ENCODE assay signal across 8 cellular contexts in the genomic region with DNA sequence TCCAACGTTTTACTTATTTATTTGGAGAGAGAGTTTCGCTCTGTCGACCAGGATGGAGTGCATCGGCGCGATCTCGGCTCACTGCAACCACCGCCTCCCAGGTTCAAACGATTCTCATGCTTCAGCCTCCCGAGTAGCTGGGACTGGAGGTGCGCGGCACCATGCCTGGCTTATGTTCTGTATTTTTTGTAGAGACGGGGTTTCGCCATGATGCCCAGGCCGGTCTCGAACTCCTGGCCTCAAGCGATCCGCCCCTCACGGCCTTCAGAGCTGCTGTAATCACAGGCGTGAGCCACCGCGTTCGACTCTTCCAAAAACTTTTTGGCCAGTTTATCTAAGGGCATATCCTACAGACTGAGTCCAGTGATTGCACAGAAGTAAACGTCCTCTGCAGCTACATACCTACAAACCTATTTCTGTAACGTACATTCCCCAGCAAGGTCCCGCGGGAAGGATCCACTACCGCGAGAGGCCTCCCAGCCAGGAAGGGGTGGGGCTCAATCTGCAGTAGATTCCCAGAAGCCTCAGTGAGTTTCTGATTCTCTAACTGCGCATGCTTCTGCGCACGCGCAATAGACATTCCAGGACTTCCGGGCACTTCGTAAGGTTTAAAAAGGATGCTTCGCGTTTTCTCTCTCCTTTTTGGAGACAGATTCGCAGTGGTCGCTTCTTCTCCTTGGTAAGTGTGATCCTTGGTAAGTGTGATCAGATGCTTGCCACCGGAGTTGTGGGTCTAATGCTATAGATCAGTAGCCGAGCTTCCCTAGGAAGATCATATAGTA. TPM values are rescaled to one million over a fixed set of nuclear protein-coding genes. Genes with fewer than 3 reads are reported as not detected.
A peak's percentile ranks its signal among the peaks of the same experiment; 100 is the strongest.
DNase-seq lines count a peak whose midpoint lies in the region; TF ChIP-seq lines count a peak whose summit lies in the region.

A gene with protein sequence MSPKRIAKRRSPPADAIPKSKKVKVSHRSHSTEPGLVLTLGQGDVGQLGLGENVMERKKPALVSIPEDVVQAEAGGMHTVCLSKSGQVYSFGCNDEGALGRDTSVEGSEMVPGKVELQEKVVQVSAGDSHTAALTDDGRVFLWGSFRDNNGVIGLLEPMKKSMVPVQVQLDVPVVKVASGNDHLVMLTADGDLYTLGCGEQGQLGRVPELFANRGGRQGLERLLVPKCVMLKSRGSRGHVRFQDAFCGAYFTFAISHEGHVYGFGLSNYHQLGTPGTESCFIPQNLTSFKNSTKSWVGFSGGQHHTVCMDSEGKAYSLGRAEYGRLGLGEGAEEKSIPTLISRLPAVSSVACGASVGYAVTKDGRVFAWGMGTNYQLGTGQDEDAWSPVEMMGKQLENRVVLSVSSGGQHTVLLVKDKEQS (plus strand): TSS at position 638 of the 782 bp plus-strand sequence. CDS start 23,824 bp downstream, outside the sequence.

- no peak for TF ChIP-seq CTCF in neural cell (IDR thresholded peaks at IDR 0.05; ENCODE audit: poor library complexity, severe bottlenecking)
- TF ChIP-seq CTCF in stomach (IDR thresholded peaks at IDR 0.05), result no peak

- H3K4me3 ChIP-seq in H7 (ENCODE audit: insufficient read depth, low read depth, low read length) (peak within 1 kb of the TSS; percentile 76), MG63 (peak within 1 kb of the TSS; percentile 96), neural cell (ENCODE audit: low read length) (peak within 1 kb of the TSS; percentile 85), stomach (peak within 1 kb of the TSS; percentile 72 to 90 (median 76))

- H4K20me1 ChIP-seq in neural cell (ENCODE audit: insufficient read depth), result no peaks in the 10 kb centered on the region

- intact Hi-C loops in stomach (cut with DNase I; ENCODE audit: low total_unique reads), result loop anchor here (10.0 kb wide), 1 partner anchor 141 kb away; a partner anchor contains a TSS

- H3K9ac ChIP-seq in neural cell (ENCODE audit: low read length), result peak within 1 kb of the TSS; percentile 77

- TF ChIP-seq EP300 in neural cell (conservative IDR thresholded peaks at IDR 0.05; ENCODE audit: poor library complexity, severe bottlenecking) (peak; percentile 35), stomach (IDR thresholded peaks at IDR 0.05) (no peak)

- TF ChIP-seq RAD21 in neural cell (conservative IDR thresholded peaks at IDR 0.05), result no peak

- H3K27ac ChIP-seq in neural cell (ENCODE audit: low read length) (peak within 1 kb of the TSS; percentile 85), stomach (peak within 1 kb of the TSS; percentile 78 to 93 (median 88))

- peaks cover 30 to 53% (median 42%) of the 10 kb centered on the region in 4 donors for H3K4me1 ChIP-seq in stomach

- peak; percentile 98 for DNase-seq in ELF-1 (ENCODE audit: low read depth, low spot score)
- DNase-seq in H7, result peak; percentile 97
- DNase-seq in MG63, result peak; percentile 97
- DNase-seq in SHP77 treated with DMSO at 0.1 percent for 48 hours (lab: John Stamatoyannopoulos, UW), result peak; percentile 98
- peak; percentile 98 for DNase-seq in activated effector memory CD4-positive, alpha-beta T cell treated with anti-CD3 and anti-CD28 coated beads, Interleukin-2, amount 50 U/mL, for 16 hours
- DNase-seq in fibroblast of the conjunctiva (ENCODE audit: low read depth), result peak; percentile 99
- peak; percentile 97 for DNase-seq in stomach

- H3K27me3 ChIP-seq in H7 (ENCODE audit: control insufficient read depth, insufficient read depth, low read length), result no peaks in the 10 kb centered on the region
- H3K27me3 ChIP-seq in MG63, result 0 out of 2 replicates have a peak, but pooled peaks cover 2% of the 10 kb centered on the region
- no peaks in the 10 kb centered on the region for H3K27me3 ChIP-seq in neural cell (ENCODE audit: insufficient read depth, low read depth, low read length)
- no peaks in the 10 kb centered on the region for H3K27me3 ChIP-seq in stomach

- no peaks in the 10 kb centered on the region for H3K9me2 ChIP-seq in neural cell (ENCODE audit: insufficient read depth, low read length)

- peaks cover 15% of the 10 kb centered on the region for H3K79me2 ChIP-seq in neural cell (replicated peaks; ENCODE audit: insufficient read depth, low read length)

- peak within 1 kb of the TSS; percentile 99 for H2AFZ ChIP-seq in neural cell (ENCODE audit: low read depth, low read length)

- peak in 2 of 4 donors; percentile 85 to 94 for TF ChIP-seq POLR2A in stomach (IDR thresholded peaks at IDR 0.05)

- WGBS in stomach, 5 donors, result 1 to 3% (median 1%) methylated on average over 41 of the region's 41 CpGs

- H3K9me3 ChIP-seq in MG63, result no peaks in the 10 kb centered on the region; the same call in 1 of the 2 replicates
- H3K9me3 ChIP-seq in neural cell (ENCODE audit: low read length), result no peaks in the 10 kb centered on the region
- no peaks in the 10 kb centered on the region for H3K9me3 ChIP-seq in stomach

- peak within 1 kb of the TSS; percentile 98 for H3K4me2 ChIP-seq in neural cell (ENCODE audit: low read length)

- H3K36me3 ChIP-seq in H7 (replicated peaks; ENCODE audit: control insufficient read depth, insufficient read depth, low read length) (peaks cover 40% of the 10 kb centered on the region), MG63 (peaks cover 46% of the 10 kb centered on the region), neural cell (ENCODE audit: insufficient read depth, low read length) (peaks cover 6% of the 10 kb centered on the region), stomach (peaks cover 28 to 30% (median 29%) of the 10 kb centered on the region in 4 donors)

- no peaks in the 10 kb centered on the region for H3F3A ChIP-seq in neural cell (ENCODE audit: insufficient read depth, low read length, poor library complexity, severe bottlenecking)

TF ChIP-seq in neural cell, 6 proteins besides CTCF, POLR2A, EP300 and RAD21:
- TF ChIP-seq SMC3 (conservative IDR thresholded peaks at IDR 0.05; ENCODE audit: poor library complexity), result peak; percentile 39
- peak; percentile 84 for TF ChIP-seq POLR2AphosphoS5 (IDR thresholded peaks at IDR 0.05)
- TF ChIP-seq EZH2 (IDR thresholded peaks at IDR 0.05; ENCODE audit: borderline replicate concordance, insufficient read depth, low read length, poor library complexity, severe bottlenecking), result no peak
- TF ChIP-seq, protein P1, sequence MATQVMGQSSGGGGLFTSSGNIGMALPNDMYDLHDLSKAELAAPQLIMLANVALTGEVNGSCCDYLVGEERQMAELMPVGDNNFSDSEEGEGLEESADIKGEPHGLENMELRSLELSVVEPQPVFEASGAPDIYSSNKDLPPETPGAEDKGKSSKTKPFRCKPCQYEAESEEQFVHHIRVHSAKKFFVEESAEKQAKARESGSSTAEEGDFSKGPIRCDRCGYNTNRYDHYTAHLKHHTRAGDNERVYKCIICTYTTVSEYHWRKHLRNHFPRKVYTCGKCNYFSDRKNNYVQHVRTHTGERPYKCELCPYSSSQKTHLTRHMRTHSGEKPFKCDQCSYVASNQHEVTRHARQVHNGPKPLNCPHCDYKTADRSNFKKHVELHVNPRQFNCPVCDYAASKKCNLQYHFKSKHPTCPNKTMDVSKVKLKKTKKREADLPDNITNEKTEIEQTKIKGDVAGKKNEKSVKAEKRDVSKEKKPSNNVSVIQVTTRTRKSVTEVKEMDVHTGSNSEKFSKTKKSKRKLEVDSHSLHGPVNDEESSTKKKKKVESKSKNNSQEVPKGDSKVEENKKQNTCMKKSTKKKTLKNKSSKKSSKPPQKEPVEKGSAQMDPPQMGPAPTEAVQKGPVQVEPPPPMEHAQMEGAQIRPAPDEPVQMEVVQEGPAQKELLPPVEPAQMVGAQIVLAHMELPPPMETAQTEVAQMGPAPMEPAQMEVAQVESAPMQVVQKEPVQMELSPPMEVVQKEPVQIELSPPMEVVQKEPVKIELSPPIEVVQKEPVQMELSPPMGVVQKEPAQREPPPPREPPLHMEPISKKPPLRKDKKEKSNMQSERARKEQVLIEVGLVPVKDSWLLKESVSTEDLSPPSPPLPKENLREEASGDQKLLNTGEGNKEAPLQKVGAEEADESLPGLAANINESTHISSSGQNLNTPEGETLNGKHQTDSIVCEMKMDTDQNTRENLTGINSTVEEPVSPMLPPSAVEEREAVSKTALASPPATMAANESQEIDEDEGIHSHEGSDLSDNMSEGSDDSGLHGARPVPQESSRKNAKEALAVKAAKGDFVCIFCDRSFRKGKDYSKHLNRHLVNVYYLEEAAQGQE (IDR thresholded peaks at IDR 0.05; ENCODE audit: borderline replicate concordance), result peak; percentile 41
- peak; percentile 75 for TF ChIP-seq TAF1 (IDR thresholded peaks at IDR 0.05; ENCODE audit: low read depth)
TF ChIP-seq in neural cell: peak in this region for 4.

RNA-seq across cellular contexts. Expression of the gene that starts here (rescaled TPM):
- 113 and 136 TPM in 2 replicates for total RNA-seq in H7 (2014; rRNA removed; shearing (Covaris generic))
- total RNA-seq in MG63 (2014; rRNA removed; shearing (Covaris generic); ENCODE audit: low replicate concordance), result 116 and 153 TPM in 2 replicates
- polyA plus RNA-seq in neural cell (13.1 and 15.3 TPM in 2 replicates), stomach (10 to 100 TPM; 24.1 to 25.3 (median 24.3) TPM)
- polyA minus RNA-seq in neural cell, result 19.0 and 23.4 TPM in 2 replicates
- 100 to 1,000 TPM in 2 of 5 donors, 10 to 100 TPM in 2, 1 to 10 TPM in 1; 6.7 to 116 (median 24.6) TPM for total RNA-seq in stomach

Comparison
In these comparisons a context has a peak if more than half of its experiments do, and no peak if none do; other contexts are left out.
1. Peak in every context shown above with its lines: DNase-seq, H3K4me3 ChIP-seq and H3K27ac ChIP-seq.